In the genomic region with DNA sequence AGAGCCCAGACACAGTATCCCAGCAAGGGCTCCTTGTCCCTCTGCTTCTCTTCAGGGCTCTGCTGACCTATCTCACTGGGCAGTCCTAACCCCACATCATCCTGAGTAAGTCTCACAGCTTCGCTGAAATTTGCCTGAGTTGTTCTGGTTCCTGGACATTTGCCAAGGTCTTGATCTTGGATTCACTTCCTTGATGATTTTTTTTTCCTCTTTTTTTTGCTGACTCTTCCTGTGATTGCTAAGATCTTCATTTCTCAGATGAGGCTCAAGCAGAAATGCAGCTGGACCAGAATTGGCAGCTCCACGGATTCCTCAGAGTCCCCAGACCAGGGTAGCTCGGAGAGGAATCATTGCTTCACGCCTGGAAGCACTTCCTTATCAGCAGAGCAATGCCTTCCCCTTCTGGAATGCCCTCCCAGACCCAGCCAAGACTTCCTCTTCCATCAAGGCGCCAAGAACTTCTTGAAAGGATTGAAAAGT, we compare ENCODE assay signal across 13 cellular contexts. TPM values are rescaled to one million over a fixed set of nuclear protein-coding genes. Genes with fewer than 3 reads are reported as not detected.
DNase-seq lines count a peak whose midpoint lies in the region; ATAC-seq and TF ChIP-seq lines count a peak whose summit lies in the region.
"Had no signal": no experiment of that assay in that cellular context is flagged by ENCODE, and none has a peak within 500 bp of the region (broad histone marks: within the 10 kb centered on the region; RNA-seq: fewer than 3 reads in every experiment).

No MANE protein-coding gene starts in this region.

- H3K4me3 ChIP-seq in right atrium auricular region (no peak overlapping the region), cardiac fibroblast (replicated peaks in 1 of 2; ENCODE audit: low read depth in 2 of 2, low read length in 2 of 2) (no peak overlapping the region), upper lobe of right lung (no peak overlapping the region)
- H3K4me3 ChIP-seq: cardiac muscle cell had no signal

- H3K4me1 Mint-ChIP-seq in T-helper 2 cell treated with Interferon-gamma antibody and Interleukin-4, amounts not matched to agents 5 μg/mL and 100 μg/mL, for 36 hours (ENCODE audit: low read depth) = no peaks in the 10 kb centered on the region

- no peak overlapping the region for H3K4me3 Mint-ChIP-seq in T-helper 2 cell treated with Interferon-gamma antibody and Interleukin-4, amounts not matched to agents 5 μg/mL and 100 μg/mL, for 36 hours
- H3K4me3 Mint-ChIP-seq: stimulated activated memory B cell treated with anti-CD40 and anti-IgM and Interleukin-4, amounts not matched to agents 10 μg/mL and 1 μg/mL and 100 μg/mL, for 72 hours; T-helper 17 cell had no signal

- H3K4me1 ChIP-seq in right atrium auricular region (peaks cover 0 to 17% of the 10 kb centered on the region in 2 donors), upper lobe of right lung (peaks cover 5% of the 10 kb centered on the region)

- DNase-seq in Right ventricle myocardium inferior (ENCODE audit: missing footprints) (no peak), right atrium auricular region (ENCODE audit: low spot score) (no peak), cardiac fibroblast (ENCODE audit: low read depth in 2 of 2) (peak; percentile 62 to 75), left lobe of liver (ENCODE audit: low spot score) (no peak), upper lobe of right lung (no peak), NCI-H774 (lab: John Stamatoyannopoulos, UW) (no peak), cerebellar cortex (ENCODE audit: low spot score) (no peak)
- no peak for DNase-seq in T-helper 2 cell treated with Interferon-gamma antibody and Interleukin-4, amounts not matched to agents 5 μg/mL and 100 μg/mL, for 36 hours (ENCODE audit: low spot score)
- DNase-seq: GDM1, NCI-H1048, T-helper 17 cell had no signal

- H3K36me3 ChIP-seq in right atrium auricular region (no peaks in the 10 kb centered on the region), upper lobe of right lung (no peaks in the 10 kb centered on the region)
- H3K36me3 ChIP-seq: cardiac muscle cell had no signal

- peak; percentile 47 for ATAC-seq in Right ventricle myocardium inferior
- peak; percentile 40 for ATAC-seq in left lobe of liver
- peak; percentile 71 for ATAC-seq in upper lobe of right lung
- ATAC-seq: stimulated activated memory B cell treated with anti-CD40 and anti-IgM and Interleukin-4, amounts not matched to agents 10 μg/mL and 1 μg/mL and 100 μg/mL, for 72 hours; T-helper 17 cell had no signal

- H3K27me3 Mint-ChIP-seq in T-helper 2 cell treated with Interferon-gamma antibody and Interleukin-4, amounts not matched to agents 5 μg/mL and 100 μg/mL, for 36 hours (ENCODE audit: low read depth) = peaks cover 20% of the 10 kb centered on the region

- peak overlapping the region in 1 of 2 donors; percentile 24 for H3K27ac ChIP-seq in right atrium auricular region
- no peak overlapping the region for H3K27ac ChIP-seq in upper lobe of right lung
- H3K27ac ChIP-seq: cardiac muscle cell had no signal

- no peaks in the 10 kb centered on the region for H3K27me3 ChIP-seq in right atrium auricular region
- H3K27me3 ChIP-seq in upper lobe of right lung = no peaks in the 10 kb centered on the region
- H3K27me3 ChIP-seq: cardiac muscle cell had no signal

- H3K27ac Mint-ChIP-seq in T-helper 2 cell treated with Interferon-gamma antibody and Interleukin-4, amounts not matched to agents 5 μg/mL and 100 μg/mL, for 36 hours = no peak overlapping the region
- H3K27ac Mint-ChIP-seq: stimulated activated memory B cell treated with anti-CD40 and anti-IgM and Interleukin-4, amounts not matched to agents 10 μg/mL and 1 μg/mL and 100 μg/mL, for 72 hours; T-helper 17 cell had no signal

- intact Hi-C loops in Right ventricle myocardium inferior (cut with DNase I) (no loop called here), upper lobe of right lung (cut with DNase I) (no loop called here)

- H3K36me3 Mint-ChIP-seq in T-helper 2 cell treated with Interferon-gamma antibody and Interleukin-4, amounts not matched to agents 5 μg/mL and 100 μg/mL, for 36 hours (ENCODE audit: low read depth) = no peaks in the 10 kb centered on the region
- H3K36me3 Mint-ChIP-seq: stimulated activated memory B cell treated with anti-CD40 and anti-IgM and Interleukin-4, amounts not matched to agents 10 μg/mL and 1 μg/mL and 100 μg/mL, for 72 hours had no signal

- H3K9me3 ChIP-seq in right atrium auricular region = no peaks in the 10 kb centered on the region
- H3K9me3 ChIP-seq in upper lobe of right lung = no peaks in the 10 kb centered on the region

- TF ChIP-seq CTCF in right atrium auricular region (IDR thresholded peaks at IDR 0.05) (no peak), cardiac fibroblast (IDR thresholded peaks at IDR 0.05; ENCODE audit: low read depth, low read length) (no peak), upper lobe of right lung (IDR thresholded peaks at IDR 0.05) (no peak)

- no peaks in the 10 kb centered on the region for H3K9me3 Mint-ChIP-seq in T-helper 2 cell treated with Interferon-gamma antibody and Interleukin-4, amounts not matched to agents 5 μg/mL and 100 μg/mL, for 36 hours

RNA-seq across cellular contexts. Expression of gene AFAP1L2, which starts 8.6 kb away (rescaled TPM):
- total RNA-seq in Right ventricle myocardium inferior (5.7 TPM), right atrium auricular region (1 to 10 TPM; 5.8 to 6.3 TPM), left lobe of liver (1.3 TPM), upper lobe of right lung (10.1 TPM)

Comparison
In these comparisons a context has a peak if more than half of its experiments do, and no peak if none do; other contexts are left out.
1. DNase-seq: peak in cardiac fibroblast (2 of 2); none in Right ventricle myocardium inferior (single experiment), right atrium auricular region (single experiment), left lobe of liver (single experiment), upper lobe of right lung (single experiment), T-helper 2 cell treated with Interferon-gamma antibody and Interleukin-4, amounts not matched to agents 5 μg/mL and 100 μg/mL, for 36 hours (single experiment), NCI-H774 (single experiment) and cerebellar cortex (single experiment).
2. Peak in every context shown above with its lines, with median percentiles within 50 percentile points of each other: ATAC-seq.